8 cellular contexts compared by ENCODE assay signal in the genomic region with DNA sequence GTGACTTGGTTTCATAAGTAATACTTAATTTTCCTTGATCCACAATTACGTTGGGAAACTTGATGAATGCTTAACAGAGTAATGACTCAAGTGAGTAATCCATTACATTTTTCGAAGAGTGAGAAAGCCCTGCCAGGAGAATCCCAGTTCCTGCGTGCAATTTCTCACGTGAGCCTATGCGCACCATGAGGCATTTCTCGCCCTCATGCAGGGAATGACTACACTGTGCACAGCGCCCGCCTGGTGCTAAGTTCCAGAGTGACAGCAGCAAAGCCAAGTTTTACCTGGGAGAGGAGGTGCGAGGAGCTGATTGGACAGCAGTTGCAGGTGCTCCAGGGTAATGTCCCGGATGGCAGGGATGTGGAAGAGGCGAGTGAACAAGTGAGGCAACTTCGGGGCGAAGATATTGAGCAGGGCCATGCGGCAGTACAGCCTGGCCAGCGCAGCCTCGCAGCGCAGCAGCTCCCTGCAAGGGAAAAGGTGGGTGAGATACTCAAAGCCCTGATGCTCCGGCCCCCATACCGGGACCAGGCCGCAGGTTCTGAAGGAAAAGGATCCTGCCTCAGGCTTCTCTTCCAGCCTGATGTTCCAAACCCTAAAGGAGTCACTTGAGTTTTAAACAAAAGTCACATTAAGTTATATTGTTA.
"Had no signal": no experiment of that assay in that cellular context is flagged by ENCODE, and none has a peak within 500 bp of the region (broad histone marks: within the 10 kb centered on the region; RNA-seq: fewer than 3 reads in every experiment).

No MANE protein-coding gene starts in this region.

- DNase-seq: H7, HFFc6, KBM-7 had no signal

- H3K27ac ChIP-seq: HL-60 had no signal

- H3K9me3 ChIP-seq: HAP-1 had no signal

- H3K4me1 ChIP-seq: HAP-1 had no signal

- H3K4me2 ChIP-seq: GM23338 had no signal

- FAIRE-seq: HepG2 had no signal

- ATAC-seq: GM23338, HCT116, HepG2 had no signal

- H2AFZ ChIP-seq: GM23338 had no signal

- H3K4me3 ChIP-seq: GM23338, HAP-1 had no signal
